Comparison of ENCODE assay signal across 8 cellular contexts in the genomic region with DNA sequence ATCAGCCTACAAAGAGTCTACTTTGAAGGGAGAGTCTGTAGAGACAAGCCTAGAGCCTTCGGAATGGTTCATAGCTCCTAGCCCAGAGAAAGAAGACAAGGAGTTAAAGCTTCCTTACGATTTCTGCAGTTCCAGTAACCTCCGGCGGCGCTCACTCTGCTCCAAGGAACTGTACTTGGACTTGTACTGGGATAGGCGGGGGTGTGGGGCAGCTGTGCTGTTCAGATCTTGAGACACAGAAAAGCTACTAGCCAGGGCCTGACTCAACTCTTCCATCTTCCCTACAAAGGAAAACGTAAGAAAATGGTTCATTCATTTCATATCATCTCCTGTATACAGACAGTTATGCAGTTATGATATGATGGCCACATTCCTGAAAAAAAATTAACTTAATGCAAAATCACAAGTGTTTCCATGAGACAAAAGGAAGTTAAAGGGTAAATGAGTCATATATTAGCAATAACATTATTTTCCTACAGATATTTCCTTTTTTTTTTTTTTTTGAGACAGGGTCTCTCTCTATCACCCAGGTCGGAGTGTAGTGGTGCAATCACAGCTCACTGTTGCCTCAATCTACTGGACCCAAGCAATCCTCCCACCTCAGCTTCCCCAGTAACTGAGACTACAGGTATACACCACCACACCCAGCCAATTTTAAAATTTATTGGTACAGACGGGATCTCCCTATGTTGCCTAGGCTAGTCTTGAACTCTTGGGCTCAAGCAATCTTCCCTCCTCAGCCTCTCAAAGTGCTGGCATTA. TPM values are rescaled to one million over a fixed set of nuclear protein-coding genes. Genes with fewer than 3 reads are reported as not detected.
DNase-seq lines count a peak whose midpoint lies in the region; ATAC-seq and TF ChIP-seq lines count a peak whose summit lies in the region.

No MANE protein-coding gene starts in this region.

- H3K4me3 ChIP-seq in foreskin fibroblast (ENCODE audit: low read depth in 1 of 2, low read length in 2 of 2), result peak overlapping the region; percentile 38 to 46

- intact Hi-C loops in sciatic nerve (cut with DNase I), result no loop called here

- ATAC-seq in sciatic nerve (peak; percentile 89), GM21619 (IDR thresholded peaks at IDR 0.05; ENCODE audit: unreplicated experiment) (no peak), HG02798 (IDR thresholded peaks at IDR 0.05; ENCODE audit: poor library complexity, unreplicated experiment) (no peak)

- DNase-seq in GF-D8 (lab: John Stamatoyannopoulos, UW) (peak; percentile 38), UCSD-AML1 (lab: John Stamatoyannopoulos, UW; ENCODE audit: unreplicated experiment) (peak; percentile 51), foreskin fibroblast (peak; percentile 82 to 93), sciatic nerve (ENCODE audit: low spot score) (peak; percentile 88), MV-4-11 (lab: John Stamatoyannopoulos, UW) (no peak)
- no peak for DNase-seq in activated CD8-positive, alpha-beta memory T cell treated with anti-CD3 and anti-CD28 coated beads for 24 hours

- TF ChIP-seq CTCF in foreskin fibroblast (IDR thresholded peaks at IDR 0.05; ENCODE audit: low read depth, low read length), result no peak

RNA-seq across cellular contexts. Expression of gene SNUPN, which starts 4.6 kb away (rescaled TPM):
- 23.7 TPM for total RNA-seq in sciatic nerve

RNA-seq across cellular contexts. Expression of gene IMP3, which starts 19.1 kb away (rescaled TPM):
- 47.2 TPM for total RNA-seq in sciatic nerve

RNA-seq across cellular contexts. Expression of gene SNX33, which starts 26.8 kb away (rescaled TPM):
- 33.2 TPM for total RNA-seq in sciatic nerve

RNA-seq across cellular contexts. Expression of gene PTPN9, which starts 41.8 kb away (rescaled TPM):
- total RNA-seq in sciatic nerve, result 45.3 TPM

Comparison
In these comparisons a context has a peak if more than half of its experiments do, and no peak if none do; other contexts are left out.
1. DNase-seq: peak in GF-D8 (single experiment), UCSD-AML1 (single experiment), foreskin fibroblast (2 of 2) and sciatic nerve (single experiment); none in activated CD8-positive, alpha-beta memory T cell treated with anti-CD3 and anti-CD28 coated beads for 24 hours (single experiment) and MV-4-11 (single experiment).